ENCODE assay signal across 8 cellular contexts in genomic region chr11:133946541-133947297, GRCh38. TPM values are rescaled to one million over a fixed set of nuclear protein-coding genes. Genes with fewer than 3 reads are reported as not detected.
DNase-seq lines count a peak whose midpoint lies in the region; ATAC-seq, FAIRE-seq and TF ChIP-seq lines count a peak whose summit lies in the region.

No MANE protein-coding gene starts in this region.

- H3K4me2 ChIP-seq in mammary epithelial cell (ENCODE audit: insufficient read depth, low read depth, low read length) (no peak overlapping the region), PC-3 (ENCODE audit: low read length) (no peak overlapping the region), H1 (ENCODE audit: insufficient read depth in 1 of 2, low read depth in 2 of 2, low read length in 2 of 2) (peak overlapping the region; percentile 6 to 48; a peak in 3 of 4 replicates)

- intact Hi-C loops in MCF 10A (cut with micrococcal nuclease) = no loop called here
- intact Hi-C loops in mammary epithelial cell (cut with micrococcal nuclease) = loop anchor here (1.0 kb wide), 1 partner anchor 99 kb away; no protein-coding TSS in a partner anchor
- intact Hi-C loops in PC-3 (cut with micrococcal nuclease) = no loop called here

- no peak for TF ChIP-seq CTCF in MCF 10A (IDR thresholded peaks at IDR 0.05; ENCODE audit: unreplicated experiment)
- TF ChIP-seq CTCF in mammary epithelial cell (conservative IDR thresholded peaks at IDR 0.05 in 1 of 2, IDR thresholded peaks at IDR 0.05 in 1 of 2; ENCODE audit: extremely low read depth in 1 of 2, insufficient read depth in 1 of 2, low read depth in 1 of 2, low read length in 2 of 2) = no peak
- TF ChIP-seq CTCF in PC-3 (conservative IDR thresholded peaks at IDR 0.05; ENCODE audit: low read depth, low read length) = no peak
- no peak for TF ChIP-seq CTCF in H1 (IDR thresholded peaks at IDR 0.05; ENCODE audit: control extremely low read depth in 1 of 3, insufficient read depth in 1 of 3, low read depth in 1 of 3, low read length in 3 of 3)

- H3K56ac ChIP-seq in H1 (replicated peaks; ENCODE audit: insufficient read length, low read depth, low read length) = no peak overlapping the region

- no peak overlapping the region for H4K8ac ChIP-seq in H1 (ENCODE audit: extremely low read depth, insufficient read depth, low read length)

- DNase-seq in MCF 10A (ENCODE audit: unreplicated experiment) (no peak), mammary epithelial cell (no peak), PC-3 (no peak), H1 (ENCODE audit: low read depth in 1 of 2, low spot score in 2 of 2) (no peak), AML-193 (lab: John Stamatoyannopoulos, UW) (no peak), SW 1271 (lab: John Stamatoyannopoulos, UW) (no peak)

- H3K9me3 ChIP-seq in mammary epithelial cell (replicated peaks; ENCODE audit: insufficient read depth, low read length) = no peaks in the 10 kb centered on the region
- H3K9me3 ChIP-seq in PC-3 (ENCODE audit: low read length) = 0 out of 2 replicates have a peak, but pooled peaks cover 4% of the 10 kb centered on the region
- no peaks in the 10 kb centered on the region for H3K9me3 ChIP-seq in H1 (ENCODE audit: insufficient read depth in 2 of 2, low read depth in 1 of 2, low read length in 1 of 2)
- H3K9me3 ChIP-seq in stomach smooth muscle (ENCODE audit: control insufficient read depth in 2 of 2, low read length in 2 of 2) = no peaks in the 10 kb centered on the region

- H3K4me1 ChIP-seq in mammary epithelial cell (ENCODE audit: insufficient read depth, low read length) (peaks cover 28% of the 10 kb centered on the region), PC-3 (ENCODE audit: insufficient read depth, low read length) (no peaks in the 10 kb centered on the region; the same call in 1 of the 2 replicates), H1 (replicated peaks in 1 of 4; ENCODE audit: control insufficient read depth in 3 of 4, insufficient read depth in 4 of 4, low read length in 3 of 4) (peaks cover 12 to 57% (median 48%) of the 10 kb centered on the region in 4 experiments), stomach smooth muscle (ENCODE audit: control insufficient read depth, insufficient read depth, low read length) (peaks cover 75% of the 10 kb centered on the region)

- in situ Hi-C loops in mammary epithelial cell (cut with MboI; ENCODE audit: low sequenced_read_pairs in 2 of 2) = loop anchor here in 1 of 2 donors (25.0 kb wide), 1 partner anchor 91 kb away; no protein-coding TSS in a partner anchor

- no peak for TF ChIP-seq POLR2A in H1 (IDR thresholded peaks at IDR 0.05; ENCODE audit: control extremely low read depth in 1 of 2, low read depth in 2 of 2, low read length in 2 of 2)

- H3K9ac ChIP-seq in mammary epithelial cell (ENCODE audit: insufficient read depth, low read length) (no peak overlapping the region), PC-3 (ENCODE audit: low read length) (no peak overlapping the region), H1 (replicated peaks in 1 of 4; ENCODE audit: extremely low read depth in 1 of 4, low read depth in 3 of 4, low read length in 3 of 4) (no peak overlapping the region), stomach smooth muscle (ENCODE audit: low read length in 2 of 2) (peak overlapping the region in 1 of 2 donors; percentile 6)

- no peak overlapping the region for H2BK20ac ChIP-seq in H1 (ENCODE audit: low read length)

- POLR2A ChIA-PET in MCF 10A (lab: Yijun Ruan, JAX) = interaction anchor here (0.6 to 2.2 kb wide), 11 partner anchors 9 to 214 kb away, joined by 3 to 11 read pairs (median 3); no protein-coding TSS in a partner anchor
- POLR2A ChIA-PET in PC-3 (lab: Charles Lee; ENCODE audit: unreplicated experiment) = no interaction called here
- POLR2A ChIA-PET in H1 (lab: Charles Lee; ENCODE audit: partially characterized antibody) = interaction anchor here (0.8 to 3.1 kb wide), 8 partner anchors 11 to 330 kb away, joined by 3 to 16 read pairs (median 3); partner anchors contain the start of gene IGSF9B

- peak overlapping the region; percentile 55 for H3K27ac Mint-ChIP-seq in MCF 10A (ENCODE audit: low read depth, unreplicated experiment)

- H4K91ac ChIP-seq in H1 (replicated peaks; ENCODE audit: insufficient read length, low read length) = no peak overlapping the region

- H3F3A ChIP-seq in PC-3 (ENCODE audit: low read length, unreplicated experiment) = no peaks in the 10 kb centered on the region

- H2BK120ac ChIP-seq in H1 (replicated peaks; ENCODE audit: low read depth, low read length) = no peak overlapping the region

- H4K20me1 ChIP-seq in mammary epithelial cell (ENCODE audit: insufficient read depth, low read length) (no peaks in the 10 kb centered on the region), PC-3 (ENCODE audit: low read length) (no peaks in the 10 kb centered on the region), H1 (replicated peaks in 1 of 2; ENCODE audit: control insufficient read depth in 1 of 2, insufficient read depth in 2 of 2, low read length in 2 of 2) (peaks cover 23 to 34% of the 10 kb centered on the region in 2 experiments)

- peak overlapping the region; percentile 66; the same call in 1 of the 2 replicates for H2BK5ac ChIP-seq in H1 (ENCODE audit: low read depth, low read length)

- 27% methylated on average over 12 of the region's 25 CpGs for WGBS in mammary epithelial cell (ENCODE audit: low coverage, missing lambda C conversion rate)
- 63% methylated on average over 25 of the region's 25 CpGs; no CpG with 5 or more reads in 1 of the 2 experiments for WGBS in H1 (ENCODE audit: extremely low coverage in 1 of 2, insufficient coverage in 1 of 2, insufficient read length in 1 of 2, insufficient replicate concordance in 2 of 2, low coverage in 1 of 2, low lambda C conversion rate in 2 of 2, missing lambda C conversion rate in 1 of 2), 2 experiments

- H4K5ac ChIP-seq in H1 (ENCODE audit: insufficient read length, low read depth, low read length) = no peak overlapping the region

- peaks cover 29% of the 10 kb centered on the region for H3K79me1 ChIP-seq in H1 (ENCODE audit: low read depth, low read length)

- H3K27ac ChIP-seq in mammary epithelial cell (ENCODE audit: insufficient read depth, low read depth, low read length) (no peak overlapping the region), PC-3 (ENCODE audit: low read length) (no peak overlapping the region), H1 (ENCODE audit: low read depth, low read length) (no peak overlapping the region), stomach smooth muscle (ENCODE audit: low read length) (peak overlapping the region; percentile 67)

- CTCF ChIA-PET in MCF 10A (lab: Yijun Ruan, JAX) (interaction anchor here (0.7 to 8.2 kb wide), 15 partner anchors 9 to 744 kb away, joined by 3 to 92 read pairs (median 5); no protein-coding TSS in a partner anchor), mammary epithelial cell (lab: Charles Lee; ENCODE audit: low non-redundant PET) (interaction anchor here (1.0 kb wide), 1 partner anchor 19 kb away, joined by 3 read pairs; no protein-coding TSS in a partner anchor), PC-3 (lab: Charles Lee) (no interaction called here), H1 (lab: Charles Lee; ENCODE audit: partially characterized antibody) (interaction anchor here (0.6 to 8.1 kb wide), 28 partner anchors 9 to 194 kb away, joined by 3 to 52 read pairs (median 4); no protein-coding TSS in a partner anchor)

- TF ChIP-seq EP300 in H1 (IDR thresholded peaks at IDR 0.05; ENCODE audit: borderline replicate concordance in 1 of 2, low read depth in 2 of 2, low read length in 2 of 2) = no peak

- peaks cover 48% of the 10 kb centered on the region for H3K4me1 Mint-ChIP-seq in MCF 10A (ENCODE audit: insufficient read depth, unreplicated experiment)

- ATAC-seq in PC-3 = peak; percentile 8; the same call in 1 of the 2 replicates
- ATAC-seq in GM18858 (IDR thresholded peaks at IDR 0.05; ENCODE audit: unreplicated experiment) = no peak

- no peaks in the 10 kb centered on the region for H3K27me3 ChIP-seq in mammary epithelial cell (ENCODE audit: insufficient read depth, low read length)
- no peaks in the 10 kb centered on the region for H3K27me3 ChIP-seq in PC-3 (ENCODE audit: low read length)
- H3K27me3 ChIP-seq in H1 (replicated peaks in 1 of 4; ENCODE audit: control insufficient read depth in 3 of 4, extremely low read depth in 1 of 4, insufficient read depth in 3 of 4, low read length in 3 of 4) = no peaks in the 10 kb centered on the region
- no peaks in the 10 kb centered on the region for H3K27me3 ChIP-seq in stomach smooth muscle (ENCODE audit: control insufficient read depth in 1 of 2, insufficient read depth in 2 of 2, low read length in 2 of 2)

- H2BK12ac ChIP-seq in H1 (ENCODE audit: low read depth, low read length) = no peak overlapping the region

- H3K36me3 ChIP-seq in mammary epithelial cell (ENCODE audit: insufficient read depth, low read length) (no peaks in the 10 kb centered on the region), PC-3 (ENCODE audit: low read depth, low read length) (no peaks in the 10 kb centered on the region), H1 (ENCODE audit: control insufficient read depth in 2 of 4, insufficient read depth in 4 of 4, low read length in 3 of 4) (peaks cover 0 to 8% (median 1%) of the 10 kb centered on the region in 4 experiments; a peak in 3 of 8 replicates), stomach smooth muscle (ENCODE audit: control insufficient read depth in 2 of 2, insufficient read depth in 2 of 2, low read length in 2 of 2) (peaks cover 10 to 32% of the 10 kb centered on the region in 2 donors)

- no peak for TF ChIP-seq RAD21 in H1 (IDR thresholded peaks at IDR 0.05 in 1 of 2, conservative IDR thresholded peaks at IDR 0.05 in 1 of 2; ENCODE audit: low read depth in 2 of 2, low read length in 2 of 2)

- FAIRE-seq in H1 (lab: Jason Lieb, UNC) = no peak

- H3K23me2 ChIP-seq in H1 (ENCODE audit: low read depth, low read length) = peaks cover 2% of the 10 kb centered on the region; the same call in 1 of the 2 replicates

- H3K9me3 Mint-ChIP-seq in MCF 10A (ENCODE audit: unreplicated experiment) = no peaks in the 10 kb centered on the region

- H3K36me3 Mint-ChIP-seq in MCF 10A (ENCODE audit: insufficient read depth, unreplicated experiment) = peaks cover 12% of the 10 kb centered on the region

- no peak overlapping the region for H3K4me3 ChIP-seq in mammary epithelial cell (replicated peaks in 1 of 3; ENCODE audit: insufficient read depth in 1 of 3, low read depth in 2 of 3, low read length in 3 of 3)
- no peak overlapping the region for H3K4me3 ChIP-seq in PC-3 (ENCODE audit: low read length)
- no peak overlapping the region for H3K4me3 ChIP-seq in H1 (ENCODE audit: extremely low read depth in 1 of 4, insufficient read depth in 2 of 4, low read depth in 3 of 4, low read length in 4 of 4)
- H3K4me3 ChIP-seq in stomach smooth muscle (ENCODE audit: low read length in 2 of 2) = peak overlapping the region; percentile 27 to 59

- no peak overlapping the region for H2AK5ac ChIP-seq in H1 (ENCODE audit: low read depth, low read length)

- H3K9me2 ChIP-seq in PC-3 (replicated peaks; ENCODE audit: low read length) = no peaks in the 10 kb centered on the region

- dilution Hi-C loops in mammary epithelial cell (cut with HindIII; ENCODE audit: low sequenced_read_pairs) = no loop called here

- no peak overlapping the region for H3K23ac ChIP-seq in H1 (ENCODE audit: insufficient read length)

- no peak overlapping the region for H3K4ac ChIP-seq in H1 (replicated peaks; ENCODE audit: insufficient read length, low read depth, low read length)

- peak overlapping the region; percentile 81 for H3K18ac ChIP-seq in H1 (ENCODE audit: extremely low read depth, low read length)

- no TSS peak for BruUV-seq in MCF 10A (replicated peaks; lab: Mats Ljungman, UMichigan)
- BruUV-seq in mammary epithelial cell (replicated peaks; lab: Mats Ljungman, UMichigan) = no TSS peak
- no TSS peak for BruUV-seq in PC-3 (replicated peaks; lab: Mats Ljungman, UMichigan)

- no peak overlapping the region for H3K4me3 Mint-ChIP-seq in MCF 10A (ENCODE audit: unreplicated experiment)

- H2BK15ac ChIP-seq in H1 (ENCODE audit: low read length) = no peak overlapping the region

- H2AFZ ChIP-seq in mammary epithelial cell (ENCODE audit: low read depth, low read length) = no peak overlapping the region
- H2AFZ ChIP-seq in PC-3 (ENCODE audit: low read length) = no peak overlapping the region
- H2AFZ ChIP-seq in H1 (ENCODE audit: low read length) = no peak overlapping the region

- no peak overlapping the region for H3K14ac ChIP-seq in H1 (ENCODE audit: insufficient read length)

- no peaks in the 10 kb centered on the region for H3K27me3 Mint-ChIP-seq in MCF 10A (ENCODE audit: insufficient read depth, unreplicated experiment)

- no peaks in the 10 kb centered on the region for H3K79me2 ChIP-seq in mammary epithelial cell (ENCODE audit: insufficient read depth, low read length)
- H3K79me2 ChIP-seq in PC-3 (ENCODE audit: low read length) = no peaks in the 10 kb centered on the region
- H3K79me2 ChIP-seq in H1 (ENCODE audit: control insufficient read depth in 1 of 2, insufficient read depth in 2 of 2, low read length in 2 of 2) = peaks cover 0 to 46% of the 10 kb centered on the region in 2 experiments; a peak in 2 of 4 replicates

RNA-seq across cellular contexts. Expression of gene IGSF9B, which starts 10.0 kb away (rescaled TPM):
- total RNA-seq in MCF 10A (2022) = 13.9 and 19.7 TPM in 2 replicates
- total RNA-seq in mammary epithelial cell = 1 to 10 TPM in 1 of 2 donors, under 1 TPM in 1; 0.33 to 1.2 TPM
- 1.1 TPM for polyA plus RNA-seq in mammary epithelial cell
- polyA minus RNA-seq in mammary epithelial cell = 26.3 TPM
- total RNA-seq in PC-3 (2014; rRNA removed) = 0.58 and 1.3 TPM in 2 replicates
- 42.3 and 49.2 TPM in 2 replicates for total RNA-seq in H1 (2021; fragmentation: NEBNext Ultra II Directional; extraction: Animal tissue kit (Norgen Biotek cat#: 25700))
- 16.5 and 23.6 TPM in 2 replicates for polyA plus RNA-seq in H1 (2011; rRNA removed)
- 15.7 TPM for polyA plus RNA-seq in H1 (2011; cell fraction: cytosol; rRNA removed)
- 61.7 TPM for polyA plus RNA-seq in H1 (2011; cell fraction: nucleus; rRNA removed)
- polyA plus RNA-seq in H1 (2012, experiment 1 of 2) = 13.6 to 23.1 TPM (median 21.3 TPM) in 4 replicates
- polyA plus RNA-seq in H1 (2012, experiment 2 of 2) = 8.1 TPM
- polyA plus RNA-seq in H1 (2013, experiment 1 of 2) = 15.1 TPM
- polyA plus RNA-seq in H1 (2013, experiment 2 of 2) = 14.1 TPM
- polyA minus RNA-seq in H1 (2011; rRNA and poly(A)+ RNA removed) = 73.6 and 79.6 TPM in 2 replicates
- 29.4 TPM for polyA minus RNA-seq in H1 (2011; cell fraction: cytosol; rRNA and poly(A)+ RNA removed)
- polyA minus RNA-seq in H1 (2011; cell fraction: nucleus; rRNA and poly(A)+ RNA removed) = 44.5 TPM

Comparison
In these comparisons a context has a peak if more than half of its experiments do, and no peak if none do; other contexts are left out.
1. H3K4me2 ChIP-seq: peak in H1 (2 of 2); none in mammary epithelial cell (single experiment) and PC-3 (single experiment).
2. H3K4me3 ChIP-seq: peak in stomach smooth muscle (2 of 2); none in mammary epithelial cell (0 of 3), PC-3 (single experiment) and H1 (0 of 4).